In the genomic region with DNA sequence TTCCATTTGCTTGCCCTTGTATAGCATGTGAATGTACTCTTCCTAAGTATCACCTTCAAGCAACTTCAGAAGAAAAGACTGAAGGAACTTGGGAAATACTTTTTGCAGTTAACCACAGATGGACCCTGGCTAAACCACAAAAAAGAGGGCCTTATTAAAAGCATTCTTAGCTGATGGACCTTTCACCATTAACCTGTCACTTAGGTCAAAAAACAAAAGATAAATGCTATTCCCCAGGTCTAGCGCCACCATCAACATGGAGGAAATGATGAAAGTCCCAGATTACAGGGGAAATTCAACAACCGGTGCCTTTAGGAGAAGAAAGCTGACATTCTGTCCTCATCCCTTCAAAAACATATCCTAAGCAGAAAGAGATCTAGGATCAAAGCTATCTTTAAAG, we compare ENCODE assay signal across 1 cellular context.
TF ChIP-seq lines count a peak whose summit lies in the region.

No MANE protein-coding gene starts in this region.

TF ChIP-seq in GM23338, 12 proteins besides CTCF, POLR2A, EP300 and RAD21 (continued from another document):
- TF ChIP-seq, protein P1, sequence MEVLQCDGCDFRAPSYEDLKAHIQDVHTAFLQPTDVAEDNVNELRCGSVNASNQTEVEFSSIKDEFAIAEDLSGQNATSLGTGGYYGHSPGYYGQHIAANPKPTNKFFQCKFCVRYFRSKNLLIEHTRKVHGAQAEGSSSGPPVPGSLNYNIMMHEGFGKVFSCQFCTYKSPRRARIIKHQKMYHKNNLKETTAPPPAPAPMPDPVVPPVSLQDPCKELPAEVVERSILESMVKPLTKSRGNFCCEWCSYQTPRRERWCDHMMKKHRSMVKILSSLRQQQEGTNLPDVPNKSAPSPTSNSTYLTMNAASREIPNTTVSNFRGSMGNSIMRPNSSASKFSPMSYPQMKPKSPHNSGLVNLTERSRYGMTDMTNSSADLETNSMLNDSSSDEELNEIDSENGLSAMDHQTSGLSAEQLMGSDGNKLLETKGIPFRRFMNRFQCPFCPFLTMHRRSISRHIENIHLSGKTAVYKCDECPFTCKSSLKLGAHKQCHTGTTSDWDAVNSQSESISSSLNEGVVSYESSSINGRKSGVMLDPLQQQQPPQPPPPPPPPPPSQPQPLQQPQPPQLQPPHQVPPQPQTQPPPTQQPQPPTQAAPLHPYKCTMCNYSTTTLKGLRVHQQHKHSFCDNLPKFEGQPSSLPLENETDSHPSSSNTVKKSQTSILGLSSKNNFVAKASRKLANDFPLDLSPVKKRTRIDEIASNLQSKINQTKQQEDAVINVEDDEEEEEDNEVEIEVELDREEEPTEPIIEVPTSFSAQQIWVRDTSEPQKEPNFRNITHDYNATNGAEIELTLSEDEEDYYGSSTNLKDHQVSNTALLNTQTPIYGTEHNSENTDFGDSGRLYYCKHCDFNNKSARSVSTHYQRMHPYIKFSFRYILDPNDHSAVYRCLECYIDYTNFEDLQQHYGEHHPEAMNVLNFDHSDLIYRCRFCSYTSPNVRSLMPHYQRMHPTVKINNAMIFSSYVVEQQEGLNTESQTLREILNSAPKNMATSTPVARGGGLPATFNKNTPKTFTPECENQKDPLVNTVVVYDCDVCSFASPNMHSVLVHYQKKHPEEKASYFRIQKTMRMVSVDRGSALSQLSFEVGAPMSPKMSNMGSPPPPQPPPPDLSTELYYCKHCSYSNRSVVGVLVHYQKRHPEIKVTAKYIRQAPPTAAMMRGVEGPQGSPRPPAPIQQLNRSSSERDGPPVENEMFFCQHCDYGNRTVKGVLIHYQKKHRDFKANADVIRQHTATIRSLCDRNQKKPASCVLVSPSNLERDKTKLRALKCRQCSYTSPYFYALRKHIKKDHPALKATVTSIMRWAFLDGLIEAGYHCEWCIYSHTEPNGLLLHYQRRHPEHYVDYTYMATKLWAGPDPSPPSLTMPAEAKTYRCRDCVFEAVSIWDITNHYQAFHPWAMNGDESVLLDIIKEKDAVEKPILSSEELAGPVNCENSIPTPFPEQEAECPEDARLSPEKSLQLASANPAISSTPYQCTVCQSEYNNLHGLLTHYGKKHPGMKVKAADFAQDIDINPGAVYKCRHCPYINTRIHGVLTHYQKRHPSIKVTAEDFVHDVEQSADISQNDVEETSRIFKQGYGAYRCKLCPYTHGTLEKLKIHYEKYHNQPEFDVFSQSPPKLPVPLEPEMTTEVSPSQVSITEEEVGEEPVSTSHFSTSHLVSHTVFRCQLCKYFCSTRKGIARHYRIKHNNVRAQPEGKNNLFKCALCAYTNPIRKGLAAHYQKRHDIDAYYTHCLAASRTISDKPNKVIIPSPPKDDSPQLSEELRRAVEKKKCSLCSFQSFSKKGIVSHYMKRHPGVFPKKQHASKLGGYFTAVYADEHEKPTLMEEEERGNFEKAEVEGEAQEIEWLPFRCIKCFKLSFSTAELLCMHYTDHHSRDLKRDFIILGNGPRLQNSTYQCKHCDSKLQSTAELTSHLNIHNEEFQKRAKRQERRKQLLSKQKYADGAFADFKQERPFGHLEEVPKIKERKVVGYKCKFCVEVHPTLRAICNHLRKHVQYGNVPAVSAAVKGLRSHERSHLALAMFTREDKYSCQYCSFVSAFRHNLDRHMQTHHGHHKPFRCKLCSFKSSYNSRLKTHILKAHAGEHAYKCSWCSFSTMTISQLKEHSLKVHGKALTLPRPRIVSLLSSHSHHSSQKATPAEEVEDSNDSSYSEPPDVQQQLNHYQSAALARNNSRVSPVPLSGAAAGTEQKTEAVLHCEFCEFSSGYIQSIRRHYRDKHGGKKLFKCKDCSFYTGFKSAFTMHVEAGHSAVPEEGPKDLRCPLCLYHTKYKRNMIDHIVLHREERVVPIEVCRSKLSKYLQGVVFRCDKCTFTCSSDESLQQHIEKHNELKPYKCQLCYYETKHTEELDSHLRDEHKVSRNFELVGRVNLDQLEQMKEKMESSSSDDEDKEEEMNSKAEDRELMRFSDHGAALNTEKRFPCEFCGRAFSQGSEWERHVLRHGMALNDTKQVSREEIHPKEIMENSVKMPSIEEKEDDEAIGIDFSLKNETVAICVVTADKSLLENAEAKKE (CRISPR knock-in tag; IDR thresholded peaks at IDR 0.05): no peak
- TF ChIP-seq NANOG (IDR thresholded peaks at IDR 0.05; ENCODE audit: borderline replicate concordance) (no peak), ZNF331 (CRISPR knock-in tag; IDR thresholded peaks at IDR 0.05; ENCODE audit: low read depth) (no peak), EZH2phosphoT487 (IDR thresholded peaks at IDR 0.05; ENCODE audit: unreplicated experiment) (no peak)
